7 cellular contexts compared by ENCODE assay signal in genomic region chr2:28392297-28393114, GRCh38. TPM values are rescaled to one million over a fixed set of nuclear protein-coding genes. Genes with fewer than 3 reads are reported as not detected.
A peak's percentile ranks its signal among the peaks of the same experiment; 100 is the strongest.
DNase-seq lines count a peak whose midpoint lies in the region; ATAC-seq, FAIRE-seq and TF ChIP-seq lines count a peak whose summit lies in the region.

Gene FOSL2, plus strand, starts transcription at chr2:28392858. Its CDS starts 863 bp downstream, at chr2:28393721.

- peaks cover 40% of the 10 kb centered on the region for H3K4me1 ChIP-seq in astrocyte (ENCODE audit: insufficient read depth, low read length)

- H3K9me3 ChIP-seq in astrocyte (ENCODE audit: insufficient read depth, low read depth, low read length) = no peaks in the 10 kb centered on the region

- DNase-seq in NCI-H1930 (lab: John Stamatoyannopoulos, UW) = peak; percentile 89 to 92
- DNase-seq in T-helper 22 cell (ENCODE audit: low read depth) = peak; percentile 96
- peak; percentile 99 for DNase-seq in astrocyte (ENCODE audit: low read depth)
- peak; percentile 98 for DNase-seq in hepatic stellate cell (ENCODE audit: low spot score)
- DNase-seq in renal cortical epithelial cell (ENCODE audit: low read depth) = peak; percentile 99

- peak; percentile 23 for FAIRE-seq in astrocyte (lab: Jason Lieb, UNC)

- peaks cover 47% of the 10 kb centered on the region for H3K79me2 ChIP-seq in astrocyte (ENCODE audit: insufficient read depth, low read length)

- peak within 1 kb of the TSS; percentile 95 for H3K4me2 ChIP-seq in astrocyte (ENCODE audit: low read length)

- no peaks in the 10 kb centered on the region for H3K9me3 Mint-ChIP-seq in astrocyte (ENCODE audit: unreplicated experiment)

- H3K36me3 Mint-ChIP-seq in astrocyte (ENCODE audit: low read depth, unreplicated experiment) = peaks cover 5% of the 10 kb centered on the region

- no peaks in the 10 kb centered on the region for H3K36me3 ChIP-seq in astrocyte (ENCODE audit: insufficient read depth, low read length)

- H3K4me3 Mint-ChIP-seq in astrocyte (ENCODE audit: unreplicated experiment) = peak within 1 kb of the TSS; percentile 82

- H3K27ac Mint-ChIP-seq in astrocyte (ENCODE audit: unreplicated experiment) = peak within 1 kb of the TSS; percentile 97

- no peak within 1 kb of the TSS for H2AFZ ChIP-seq in astrocyte (ENCODE audit: low read depth, low read length)

- no peaks in the 10 kb centered on the region for H3K27me3 ChIP-seq in astrocyte (ENCODE audit: insufficient read depth, low read length)

- ATAC-seq in GM18505 (IDR thresholded peaks at IDR 0.05; ENCODE audit: unreplicated experiment) = peak; percentile 71
- ATAC-seq in HG02973 (IDR thresholded peaks at IDR 0.05; ENCODE audit: unreplicated experiment) = peak; percentile 74

- TF ChIP-seq POLR2A in GM18505 (IDR thresholded peaks at IDR 0.05; ENCODE audit: borderline replicate concordance, extremely low read depth, insufficient read depth, insufficient read length) = peak; percentile 80

- TF ChIP-seq CTCF in astrocyte (IDR thresholded peaks at IDR 0.05; ENCODE audit: insufficient read depth, low read depth, low read length) = no peak

- peaks cover 32% of the 10 kb centered on the region for H4K20me1 ChIP-seq in astrocyte (ENCODE audit: insufficient read depth, low read length)

- H3K4me3 ChIP-seq in astrocyte (ENCODE audit: insufficient read depth, low read depth, low read length) = peak within 1 kb of the TSS; percentile 82

- H3K27me3 Mint-ChIP-seq in astrocyte (ENCODE audit: low read depth, unreplicated experiment) = no peaks in the 10 kb centered on the region

- H3K4me1 Mint-ChIP-seq in astrocyte (ENCODE audit: low read depth, unreplicated experiment) = peaks cover 20% of the 10 kb centered on the region

- peak within 1 kb of the TSS; percentile 94 for H3K27ac ChIP-seq in astrocyte (ENCODE audit: low read depth, low read length)

- H3K9ac ChIP-seq in astrocyte (ENCODE audit: low read length) = peak within 1 kb of the TSS; percentile 97

RNA-seq across cellular contexts. Expression of gene FOSL2, which starts in this region (rescaled TPM):
- 156 and 158 TPM in 2 replicates for total RNA-seq in astrocyte
- 128 and 349 TPM in 2 replicates for total RNA-seq in renal cortical epithelial cell

Comparison
In these comparisons a context has a peak if more than half of its experiments do, and no peak if none do; other contexts are left out.
1. Peak in every context shown above with its lines: DNase-seq, ATAC-seq, H3K4me3 ChIP-seq and H3K27ac ChIP-seq.